8 cellular contexts compared by ENCODE assay signal in the genomic region with DNA sequence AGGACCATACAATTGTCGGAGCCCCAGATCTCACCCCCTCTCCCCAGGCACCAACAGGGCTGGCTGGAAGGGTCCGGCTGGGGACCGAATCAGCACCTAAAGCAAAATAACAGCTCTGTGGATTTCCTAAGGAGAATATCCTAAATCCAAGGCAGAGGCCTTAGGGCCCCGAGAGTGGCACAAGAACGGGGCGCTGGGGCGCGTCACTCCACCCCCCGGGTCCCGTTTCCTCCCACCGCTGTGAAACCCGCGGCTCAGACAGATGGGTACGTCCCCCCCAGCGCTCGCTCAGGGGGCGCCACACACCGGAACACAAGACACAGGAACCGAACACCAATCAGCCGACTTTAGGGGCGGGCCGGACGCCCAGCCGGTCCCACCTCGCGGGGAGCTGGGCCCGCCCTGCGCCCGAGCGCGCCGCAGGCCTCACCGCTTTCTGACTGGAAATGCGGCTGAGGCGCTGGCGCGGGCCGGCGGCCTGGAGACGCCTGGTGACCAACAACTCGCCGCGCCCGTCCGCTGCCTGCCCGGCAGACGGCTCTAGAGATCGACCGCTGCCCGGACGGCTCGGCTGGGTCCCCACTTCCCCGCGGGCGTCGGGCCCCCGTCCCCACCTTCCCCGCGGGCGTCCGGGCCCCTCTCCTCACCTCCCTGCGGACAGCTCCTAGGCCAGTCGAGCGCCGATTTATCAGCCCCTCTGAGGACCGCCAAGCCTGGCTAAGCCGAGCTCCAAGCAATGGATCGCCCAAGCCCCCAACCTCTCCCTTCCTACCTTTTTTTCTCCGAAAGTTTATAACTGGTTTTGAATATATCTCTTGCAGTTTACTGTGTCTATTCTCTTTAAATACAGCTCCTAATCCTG. TPM values are rescaled to one million over a fixed set of nuclear protein-coding genes. Genes with fewer than 3 reads are reported as not detected.
DNase-seq lines count a peak whose midpoint lies in the region; ATAC-seq and TF ChIP-seq lines count a peak whose summit lies in the region.

A gene with protein sequence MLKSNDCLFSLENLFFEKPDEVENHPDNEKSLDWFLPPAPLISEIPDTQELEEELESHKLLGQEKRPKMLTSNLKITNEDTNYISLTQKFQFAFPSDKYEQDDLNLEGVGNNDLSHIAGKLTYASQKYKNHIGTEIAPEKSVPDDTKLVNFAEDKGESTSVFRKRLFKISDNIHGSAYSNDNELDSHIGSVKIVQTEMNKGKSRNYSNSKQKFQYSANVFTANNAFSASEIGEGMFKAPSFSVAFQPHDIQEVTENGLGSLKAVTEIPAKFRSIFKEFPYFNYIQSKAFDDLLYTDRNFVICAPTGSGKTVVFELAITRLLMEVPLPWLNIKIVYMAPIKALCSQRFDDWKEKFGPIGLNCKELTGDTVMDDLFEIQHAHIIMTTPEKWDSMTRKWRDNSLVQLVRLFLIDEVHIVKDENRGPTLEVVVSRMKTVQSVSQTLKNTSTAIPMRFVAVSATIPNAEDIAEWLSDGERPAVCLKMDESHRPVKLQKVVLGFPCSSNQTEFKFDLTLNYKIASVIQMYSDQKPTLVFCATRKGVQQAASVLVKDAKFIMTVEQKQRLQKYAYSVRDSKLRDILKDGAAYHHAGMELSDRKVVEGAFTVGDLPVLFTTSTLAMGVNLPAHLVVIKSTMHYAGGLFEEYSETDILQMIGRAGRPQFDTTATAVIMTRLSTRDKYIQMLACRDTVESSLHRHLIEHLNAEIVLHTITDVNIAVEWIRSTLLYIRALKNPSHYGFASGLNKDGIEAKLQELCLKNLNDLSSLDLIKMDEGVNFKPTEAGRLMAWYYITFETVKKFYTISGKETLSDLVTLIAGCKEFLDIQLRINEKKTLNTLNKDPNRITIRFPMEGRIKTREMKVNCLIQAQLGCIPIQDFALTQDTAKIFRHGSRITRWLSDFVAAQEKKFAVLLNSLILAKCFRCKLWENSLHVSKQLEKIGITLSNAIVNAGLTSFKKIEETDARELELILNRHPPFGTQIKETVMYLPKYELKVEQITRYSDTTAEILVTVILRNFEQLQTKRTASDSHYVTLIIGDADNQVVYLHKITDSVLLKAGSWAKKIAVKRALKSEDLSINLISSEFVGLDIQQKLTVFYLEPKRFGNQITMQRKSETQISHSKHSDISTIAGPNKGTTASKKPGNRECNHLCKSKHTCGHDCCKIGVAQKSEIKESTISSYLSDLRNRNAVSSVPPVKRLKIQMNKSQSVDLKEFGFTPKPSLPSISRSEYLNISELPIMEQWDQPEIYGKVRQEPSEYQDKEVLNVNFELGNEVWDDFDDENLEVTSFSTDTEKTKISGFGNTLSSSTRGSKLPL (N-terminal part only) (minus strand): TSS at position 687 of the 862 bp plus-strand sequence. CDS start 3,755 bp downstream, outside the sequence.

- peak within 1 kb of the TSS; percentile 3 to 51 for H3K9ac ChIP-seq in colonic mucosa (ENCODE audit: low read depth in 2 of 2, low read length in 2 of 2)

- intact Hi-C loops in activated B cell treated with CpG ODN at 0.5 μM for 24 hours (cut with micrococcal nuclease) (loop anchor here (5.0 kb wide), 3 partner anchors 98 to 827 kb away; a partner anchor contains a TSS), colonic mucosa (cut with DNase I) (no loop called here), left lung (cut with DNase I) (loop anchor here in 1 of 2 donors (10.0 kb wide), 1 partner anchor 230 kb away; no protein-coding TSS in a partner anchor)

- TF ChIP-seq CTCF in activated B cell treated with CpG ODN at 0.5 μM for 24 hours (IDR thresholded peaks at IDR 0.05) (no peak), colonic mucosa (IDR thresholded peaks at IDR 0.05) (no peak), left lung (IDR thresholded peaks at IDR 0.05) (no peak)

- CTCF ChIA-PET in activated B cell treated with CpG ODN at 0.5 μM for 24 hours (lab: Charles Lee) = no interaction called here

- peak; percentile 16 for DNase-seq in activated CD4-positive, alpha-beta T cell treated with anti-CD3 and anti-CD28 coated beads for 1 hour
- no peak for DNase-seq in activated CD4-positive, alpha-beta T cell treated with anti-CD3 and anti-CD28 coated beads, Interleukin-2, amount 50 U/mL, for 4 hours
- peak; percentile 73 for DNase-seq in NCI-H146 treated with DMSO at 0.1 percent for 48 hours (lab: John Stamatoyannopoulos, UW; ENCODE audit: unreplicated experiment)
- DNase-seq in activated B cell treated with CpG ODN at 0.5 μM for 24 hours = peak; percentile 45
- peak; percentile 57 for DNase-seq in colonic mucosa
- DNase-seq in left lung = peak; percentile 75 to 92
- peak; percentile 32 to 43 for DNase-seq in stimulated activated CD4-positive, alpha-beta T cell treated with anti-CD3 and anti-CD28 coated beads, Interleukin-2, amount 100 ng/mL, for 48 hours

- ATAC-seq in HG02798 (IDR thresholded peaks at IDR 0.05; ENCODE audit: poor library complexity, unreplicated experiment) (peak; percentile 98), activated B cell treated with CpG ODN at 0.5 μM for 24 hours (ENCODE audit: low read depth) (peak; percentile 97), left lung (peak; percentile 99)

- H3K27me3 ChIP-seq in colonic mucosa (peaks cover 5% of the 10 kb centered on the region), left lung (peaks cover 0 to 25% of the 10 kb centered on the region in 2 donors)

- H3K4me3 ChIP-seq in colonic mucosa (peak within 1 kb of the TSS; percentile 42), left lung (peak within 1 kb of the TSS; percentile 49 to 52)

- H3K4me1 ChIP-seq in colonic mucosa (no peaks in the 10 kb centered on the region), left lung (peaks cover 0 to 13% of the 10 kb centered on the region in 2 donors)

- H3K9me3 ChIP-seq in colonic mucosa = no peaks in the 10 kb centered on the region
- no peaks in the 10 kb centered on the region for H3K9me3 ChIP-seq in left lung

- no peak within 1 kb of the TSS for H3K27ac Mint-ChIP-seq in activated B cell treated with CpG ODN at 0.5 μM for 24 hours

- POLR2A ChIA-PET in activated B cell treated with CpG ODN at 0.5 μM for 24 hours (lab: Charles Lee) = no interaction called here

- H3K36me3 Mint-ChIP-seq in activated B cell treated with CpG ODN at 0.5 μM for 24 hours (ENCODE audit: low read depth) = no peaks in the 10 kb centered on the region

- no peaks in the 10 kb centered on the region for H3K9me3 Mint-ChIP-seq in activated B cell treated with CpG ODN at 0.5 μM for 24 hours

- H3K36me3 ChIP-seq in colonic mucosa (no peaks in the 10 kb centered on the region), left lung (no peaks in the 10 kb centered on the region)

- peak within 1 kb of the TSS; percentile 59 for H3K27ac ChIP-seq in colonic mucosa
- peak within 1 kb of the TSS; percentile 55 to 79 for H3K27ac ChIP-seq in left lung

- H3K4me1 Mint-ChIP-seq in activated B cell treated with CpG ODN at 0.5 μM for 24 hours = peaks cover 10% of the 10 kb centered on the region

- peak within 1 kb of the TSS; percentile 80 for H3K4me3 Mint-ChIP-seq in activated B cell treated with CpG ODN at 0.5 μM for 24 hours

- H3K27me3 Mint-ChIP-seq in activated B cell treated with CpG ODN at 0.5 μM for 24 hours = peaks cover 22% of the 10 kb centered on the region

RNA-seq across cellular contexts. Expression of the gene that starts here (rescaled TPM):
- total RNA-seq in activated B cell treated with CpG ODN at 0.5 μM for 24 hours (0.07 and 0.29 TPM in 2 replicates), colonic mucosa (under 1 TPM in 1 of 2 donors, not detected in 1; 0.40 TPM), left lung (under 1 TPM; 0.58 to 0.73 TPM)

Comparison
In these comparisons a context has a peak if more than half of its experiments do, and no peak if none do; other contexts are left out.
1. DNase-seq: peak in activated CD4-positive, alpha-beta T cell treated with anti-CD3 and anti-CD28 coated beads for 1 hour (single experiment), NCI-H146 treated with DMSO at 0.1 percent for 48 hours (single experiment) and stimulated activated CD4-positive, alpha-beta T cell treated with anti-CD3 and anti-CD28 coated beads, Interleukin-2, amount 100 ng/mL, for 48 hours (2 of 2); none in activated CD4-positive, alpha-beta T cell treated with anti-CD3 and anti-CD28 coated beads, Interleukin-2, amount 50 U/mL, for 4 hours (0 of 2).
2. Peak in DNase-seq and ATAC-seq in activated B cell treated with CpG ODN at 0.5 μM for 24 hours; RNA of the gene not detected or under 1 TPM.
3. Peak in DNase-seq, H3K4me3 ChIP-seq, H3K27ac ChIP-seq and H3K9ac ChIP-seq in colonic mucosa; RNA of the gene not detected or under 1 TPM.
4. Peak in DNase-seq, ATAC-seq, H3K4me3 ChIP-seq and H3K27ac ChIP-seq in left lung; RNA of the gene not detected or under 1 TPM.
5. Peak in every context shown above with its lines, with median percentiles within 50 percentile points of each other: ATAC-seq.